ENCODE assay signal across 24 cellular contexts in the genomic region with DNA sequence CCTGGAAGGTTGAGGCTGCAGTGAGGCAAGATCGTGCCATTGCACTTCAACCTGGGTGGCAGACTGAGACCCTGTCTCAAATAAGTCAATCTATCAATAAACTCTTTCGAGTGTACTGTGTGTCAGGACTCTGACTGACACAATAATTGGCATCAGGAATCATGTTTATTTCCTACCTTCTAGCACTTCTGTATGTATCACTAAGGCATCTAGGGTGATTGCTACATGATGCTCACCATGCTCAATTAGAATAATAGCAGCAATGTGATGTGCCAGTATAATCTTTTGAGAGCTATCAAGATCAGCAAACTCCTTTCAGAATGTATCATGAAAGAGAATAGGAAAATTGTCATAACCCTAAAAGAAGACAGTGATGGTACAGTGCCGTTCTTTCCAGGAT.
"Had no signal": no experiment of that assay in that cellular context is flagged by ENCODE, and none has a peak within 500 bp of the region (broad histone marks: within the 10 kb centered on the region; RNA-seq: fewer than 3 reads in every experiment).

No MANE protein-coding gene starts in this region.

- H3K9me3 ChIP-seq: colonic mucosa, esophagus muscularis mucosa, neutrophil, psoas muscle, sigmoid colon, stomach, thyroid gland had no signal

- H3K4me3 ChIP-seq: colonic mucosa, esophagus muscularis mucosa, lung, psoas muscle, sigmoid colon, stomach, thyroid gland had no signal

- H3K27me3 ChIP-seq: colonic mucosa, esophagus muscularis mucosa, neutrophil, sigmoid colon, stomach, thyroid gland had no signal

- DNase-seq: colonic mucosa; effector CD8-positive, alpha-beta T cell; endodermal cell; hypothalamus; kidney; mesendoderm; natural killer cell; posterior cingulate gyrus; psoas muscle; right cardiac atrium; sigmoid colon; stimulated activated CD4-positive, alpha-beta T cell treated with anti-CD3 and anti-CD28 coated beads, Interleukin-2, amount 100 ng/mL, for 24 hours; stimulated activated CD4-positive, alpha-beta T cell treated with anti-CD3 and anti-CD28 coated beads, Interleukin-4, amount 100 ng/mL, for 24 hours; stimulated activated naive CD4-positive, alpha-beta T cell treated with Interleukin-2 at 50 U/mL for 16 hours; stomach; thyroid gland had no signal

- H3K36me3 ChIP-seq: colonic mucosa, esophagus muscularis mucosa, neutrophil, sigmoid colon, stomach, thyroid gland had no signal

- H3K4me1 Mint-ChIP-seq: endodermal cell; stimulated activated effector memory CD8-positive, alpha-beta T cell treated with anti-CD3 and anti-CD28 coated beads, Interleukin-12 subunit alpha, Interleukin-12 subunit beta, amount 100 ng/mL, for 72 hours had no signal

- H3K9me3 Mint-ChIP-seq: dendritic cell treated with granulocyte-macrophage colony-stimulating factor and Interleukin-4, amounts not matched to agents 40 ng/mL and 50 ng/mL, for 4 days; endodermal cell; natural killer cell; neural crest cell; stimulated activated effector memory CD8-positive, alpha-beta T cell treated with anti-CD3 and anti-CD28 coated beads, Interleukin-12 subunit alpha, Interleukin-12 subunit beta, amount 100 ng/mL, for 72 hours had no signal

- H3K4me1 ChIP-seq: colonic mucosa, sigmoid colon, thyroid gland had no signal

- H3K27me3 Mint-ChIP-seq: dendritic cell treated with granulocyte-macrophage colony-stimulating factor and Interleukin-4, amounts not matched to agents 40 ng/mL and 50 ng/mL, for 4 days had no signal

- H3K27ac Mint-ChIP-seq: dendritic cell treated with granulocyte-macrophage colony-stimulating factor and Interleukin-4, amounts not matched to agents 40 ng/mL and 50 ng/mL, for 4 days; endodermal cell; natural killer cell; stimulated activated effector memory CD8-positive, alpha-beta T cell treated with anti-CD3 and anti-CD28 coated beads, Interleukin-12 subunit alpha, Interleukin-12 subunit beta, amount 100 ng/mL, for 72 hours had no signal

- FAIRE-seq: frontal cortex, kidney had no signal

- H3K36me3 Mint-ChIP-seq: natural killer cell; stimulated activated effector memory CD8-positive, alpha-beta T cell treated with anti-CD3 and anti-CD28 coated beads, Interleukin-12 subunit alpha, Interleukin-12 subunit beta, amount 100 ng/mL, for 72 hours had no signal

- ATAC-seq: left lobe of liver; natural killer cell; right cardiac atrium; stimulated activated effector memory CD8-positive, alpha-beta T cell treated with anti-CD3 and anti-CD28 coated beads, Interleukin-12 subunit alpha, Interleukin-12 subunit beta, amount 100 ng/mL, for 72 hours had no signal

- H3K27ac ChIP-seq: colonic mucosa, esophagus muscularis mucosa, neutrophil, psoas muscle, sigmoid colon, stomach, thyroid gland had no signal

- H3K4me3 Mint-ChIP-seq: dendritic cell treated with granulocyte-macrophage colony-stimulating factor and Interleukin-4, amounts not matched to agents 40 ng/mL and 50 ng/mL, for 4 days; endodermal cell; natural killer cell; neural crest cell; stimulated activated effector memory CD8-positive, alpha-beta T cell treated with anti-CD3 and anti-CD28 coated beads, Interleukin-12 subunit alpha, Interleukin-12 subunit beta, amount 100 ng/mL, for 72 hours had no signal
